Comparison of ENCODE assay signal across 24 cellular contexts in the genomic region with DNA sequence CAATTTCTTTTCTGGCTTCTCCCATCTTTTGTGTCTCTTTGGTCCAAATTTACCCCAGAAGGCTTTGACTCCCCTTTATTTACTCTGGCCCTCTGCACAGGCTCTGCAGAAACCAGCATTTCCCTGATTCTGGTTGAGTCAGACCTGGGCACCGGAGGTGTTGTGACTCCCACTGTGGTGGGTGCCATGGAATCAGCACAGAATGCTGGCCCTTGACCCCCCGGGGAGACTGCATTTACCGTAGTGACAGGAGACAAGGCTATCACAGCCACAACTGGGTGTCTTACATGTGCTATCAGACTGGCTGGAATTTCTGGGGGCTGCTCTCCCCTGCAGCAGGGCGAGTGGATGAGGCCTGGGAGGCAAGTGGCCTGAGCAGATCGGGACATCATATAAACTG. TPM values are rescaled to one million over a fixed set of nuclear protein-coding genes. Genes with fewer than 3 reads are reported as not detected.
"Had no signal": no experiment of that assay in that cellular context is flagged by ENCODE, and none has a peak within 500 bp of the region (broad histone marks: within the 10 kb centered on the region; RNA-seq: fewer than 3 reads in every experiment).

No MANE protein-coding gene starts in this region.

- H3K36me3 ChIP-seq: heart left ventricle, left ventricle myocardium inferior, pancreas, prostate gland, sigmoid colon, upper lobe of right lung had no signal

- H3K9me3 ChIP-seq: heart left ventricle, left ventricle myocardium inferior, pancreas, prostate gland, sigmoid colon, upper lobe of right lung had no signal

- H3K4me1 ChIP-seq: pancreas, prostate gland, sigmoid colon, upper lobe of right lung had no signal

- H3K27ac ChIP-seq: dorsolateral prefrontal cortex, heart left ventricle, left ventricle myocardium inferior, pancreas, prostate gland, sigmoid colon, upper lobe of right lung had no signal

- H3K27me3 ChIP-seq: dorsolateral prefrontal cortex, heart left ventricle, pancreas, sigmoid colon, upper lobe of right lung had no signal

- H3K4me3 ChIP-seq: coronary artery, dorsolateral prefrontal cortex, heart left ventricle, left ventricle myocardium inferior, lung, pancreas, prostate gland, sigmoid colon, upper lobe of right lung had no signal

- DNase-seq: activated CD4-positive, alpha-beta T cell treated with anti-CD3 and anti-CD28 coated beads for 36 hours; activated CD4-positive, CD25-positive, alpha-beta regulatory T cell; activated CD8-positive, alpha-beta memory T cell treated with anti-CD3 and anti-CD28 coated beads, Interleukin-2, amount 10 ng/mL, durations not matched to agents 7 days and 5 days; activated CD8-positive, alpha-beta T cell treated with anti-CD3 and anti-CD28 coated beads, Interleukin-2, amount 10 ng/mL, durations not matched to agents 7 days and 5 days; activated naive CD4-positive, alpha-beta T cell; activated T-cell treated with anti-CD3 and anti-CD28 coated beads, Interleukin-2, amount 50 U/mL, for 72 hours; dorsolateral prefrontal cortex; effector memory CD4-positive, alpha-beta T cell; erythroblast; heart left ventricle; left ventricle myocardium inferior; midbrain; naive thymus-derived CD4-positive, alpha-beta T cell; nucleus accumbens; pancreas; sigmoid colon; small intestine; stimulated activated CD4-positive, alpha-beta T cell treated with anti-CD3 and anti-CD28 coated beads, Interleukin-4, amount 100 ng/mL, for 24 hours; T-helper 1 cell; upper lobe of right lung had no signal

RNA-seq across cellular contexts. Expression of a gene that starts 37.6 kb away (rescaled TPM):
- total RNA-seq: activated CD4-positive, alpha-beta T cell treated with anti-CD3 and anti-CD28 coated beads for 36 hours; activated naive CD4-positive, alpha-beta T cell treated with anti-CD3 and anti-CD28 coated beads, Interleukin-2, amount 50 U/mL, for 72 hours had no signal
